11 cellular contexts compared by ENCODE assay signal in genomic region chr3:48247401-48247807, GRCh38. TPM values are rescaled to one million over a fixed set of nuclear protein-coding genes. Genes with fewer than 3 reads are reported as not detected.
A peak's percentile ranks its signal among the peaks of the same experiment; 100 is the strongest.
DNase-seq lines count a peak whose midpoint lies in the region; ATAC-seq and TF ChIP-seq lines count a peak whose summit lies in the region.
"Had no signal": no experiment of that assay in that cellular context is flagged by ENCODE, and none has a peak within 500 bp of the region (broad histone marks: within the 10 kb centered on the region; RNA-seq: fewer than 3 reads in every experiment).

No MANE protein-coding gene starts in this region.

- peak overlapping the region; percentile 85 for H3K27ac Mint-ChIP-seq in activated CD4-positive, alpha-beta T cell treated with anti-CD3 and anti-CD28 coated beads, Interleukin-2, amount 10 ng/mL, durations not matched to agents 24 days and 14 days
- H3K27ac Mint-ChIP-seq in stimulated activated naive B cell treated with anti-CD40 and anti-IgM and Interleukin-4, amounts not matched to agents 10 μg/mL and 1 μg/mL and 100 μg/mL, for 72 hours, result no peak overlapping the region

- peaks cover 2 to 18% of the 10 kb centered on the region in 2 experiments; a peak in 3 of 4 replicates for H3K4me1 ChIP-seq in SK-N-SH (ENCODE audit: control insufficient read depth in 1 of 2, insufficient read depth in 2 of 2, low read depth in 1 of 2, low read length in 1 of 2)

- TF ChIP-seq RAD21 in SK-N-SH (IDR thresholded peaks at IDR 0.05; ENCODE audit: low read length), result no peak

- H3K4me3 ChIP-seq in SK-N-SH (ENCODE audit: low read depth in 2 of 2, low read length in 1 of 2) (no peak overlapping the region), fibroblast of pulmonary artery (replicated peaks; ENCODE audit: low read depth, low read length) (no peak overlapping the region)

- peak overlapping the region in 1 of 2 experiments; percentile 68; a peak in 2 of 4 replicates for H3K27ac ChIP-seq in SK-N-SH (ENCODE audit: low read depth in 2 of 2, low read length in 1 of 2)

- H3K36me3 Mint-ChIP-seq in activated CD4-positive, alpha-beta T cell treated with anti-CD3 and anti-CD28 coated beads, Interleukin-2, amount 10 ng/mL, durations not matched to agents 24 days and 14 days (ENCODE audit: low read depth), result peaks cover 47% of the 10 kb centered on the region
- H3K36me3 Mint-ChIP-seq in stimulated activated naive B cell treated with anti-CD40 and anti-IgM and Interleukin-4, amounts not matched to agents 10 μg/mL and 1 μg/mL and 100 μg/mL, for 72 hours, result peaks cover 11 to 25% of the 10 kb centered on the region in 2 donors

- peaks cover 11% of the 10 kb centered on the region for H3F3A ChIP-seq in SK-N-SH (replicated peaks; ENCODE audit: insufficient read depth)

- ATAC-seq in stimulated activated naive B cell treated with anti-CD40 and anti-IgM and Interleukin-4, amounts not matched to agents 10 μg/mL and 1 μg/mL and 100 μg/mL, for 72 hours (replicated peaks), result peak; percentile 48 to 56
- no peak for ATAC-seq in GM18870 (IDR thresholded peaks at IDR 0.05; ENCODE audit: unreplicated experiment)
- no peak for ATAC-seq in GM21576 (IDR thresholded peaks at IDR 0.05; ENCODE audit: unreplicated experiment)
- ATAC-seq in GM19463 (IDR thresholded peaks at IDR 0.05; ENCODE audit: unreplicated experiment), result no peak

- no peaks in the 10 kb centered on the region for H3K9me3 ChIP-seq in SK-N-SH

- peak overlapping the region; percentile 45 for H3K4me3 Mint-ChIP-seq in activated CD4-positive, alpha-beta T cell treated with anti-CD3 and anti-CD28 coated beads, Interleukin-2, amount 10 ng/mL, durations not matched to agents 24 days and 14 days
- no peak overlapping the region for H3K4me3 Mint-ChIP-seq in stimulated activated naive B cell treated with anti-CD40 and anti-IgM and Interleukin-4, amounts not matched to agents 10 μg/mL and 1 μg/mL and 100 μg/mL, for 72 hours

- peak overlapping the region; percentile 2; the same call in 1 of the 2 replicates for H3K9ac ChIP-seq in SK-N-SH

- H3K4me1 Mint-ChIP-seq in activated CD4-positive, alpha-beta T cell treated with anti-CD3 and anti-CD28 coated beads, Interleukin-2, amount 10 ng/mL, durations not matched to agents 24 days and 14 days, result peaks cover 33% of the 10 kb centered on the region
- peaks cover 0 to 6% of the 10 kb centered on the region in 2 donors for H3K4me1 Mint-ChIP-seq in stimulated activated naive B cell treated with anti-CD40 and anti-IgM and Interleukin-4, amounts not matched to agents 10 μg/mL and 1 μg/mL and 100 μg/mL, for 72 hours

- H3K9me2 ChIP-seq in SK-N-SH, result no peaks in the 10 kb centered on the region

- intact Hi-C loops in activated CD4-positive, alpha-beta T cell treated with anti-CD3 and anti-CD28 coated beads, Interleukin-2, amount 10 ng/mL, durations not matched to agents 24 days and 14 days (cut with micrococcal nuclease), result no loop called here

- no peaks in the 10 kb centered on the region for H4K20me1 ChIP-seq in SK-N-SH (ENCODE audit: insufficient read depth)

- peak; percentile 67 for DNase-seq in activated CD4-positive, alpha-beta T cell treated with anti-CD3 and anti-CD28 coated beads, Interleukin-2, amount 10 ng/mL, durations not matched to agents 24 days and 14 days
- DNase-seq in activated CD4-positive, alpha-beta T cell treated with anti-CD3 and anti-CD28 coated beads, Interleukin-2, amount 50 U/mL, for 1 hour, result no peak
- DNase-seq in SK-N-SH (no peak), fibroblast of pulmonary artery (ENCODE audit: low read depth) (peak; percentile 68)
- DNase-seq in stimulated activated naive B cell treated with anti-CD40 and anti-IgM and Interleukin-4, amounts not matched to agents 10 μg/mL and 1 μg/mL and 100 μg/mL, for 72 hours, result no peak
- DNase-seq: NCI-H446 treated with DMSO at 0.1 percent for 48 hours had no signal

- no peak overlapping the region for H3K4me2 ChIP-seq in SK-N-SH

- WGBS in SK-N-SH (ENCODE audit: low lambda C conversion rate), result 100% methylated on average over 1 of the region's 1 CpG

- no peaks in the 10 kb centered on the region for H3K79me2 ChIP-seq in SK-N-SH (ENCODE audit: insufficient read depth)

- H3K36me3 ChIP-seq in SK-N-SH (replicated peaks in 1 of 2; ENCODE audit: control insufficient read depth in 1 of 2, insufficient read depth in 2 of 2, low read length in 1 of 2), result peaks cover 0 to 10% of the 10 kb centered on the region in 2 experiments

- no peaks in the 10 kb centered on the region for H3K9me3 Mint-ChIP-seq in activated CD4-positive, alpha-beta T cell treated with anti-CD3 and anti-CD28 coated beads, Interleukin-2, amount 10 ng/mL, durations not matched to agents 24 days and 14 days
- H3K9me3 Mint-ChIP-seq in stimulated activated naive B cell treated with anti-CD40 and anti-IgM and Interleukin-4, amounts not matched to agents 10 μg/mL and 1 μg/mL and 100 μg/mL, for 72 hours, result no peaks in the 10 kb centered on the region

- TF ChIP-seq EP300 in SK-N-SH (IDR thresholded peaks at IDR 0.05; ENCODE audit: borderline replicate concordance in 1 of 2, low read depth in 1 of 2, low read length in 1 of 2), result no peak

- H2AFZ ChIP-seq in SK-N-SH (ENCODE audit: low read depth), result peak overlapping the region; percentile 48; the same call in 1 of the 2 replicates

- CTCF ChIA-PET in SK-N-SH (lab: Yijun Ruan, JAX), result interaction anchor here (2.4 to 3.2 kb wide), 3 partner anchors 14 to 189 kb away, joined by 8 to 27 read pairs (median 10); no protein-coding TSS in a partner anchor

- TF ChIP-seq CTCF in SK-N-SH (IDR thresholded peaks at IDR 0.05), result no peak
- no peak for TF ChIP-seq CTCF in fibroblast of pulmonary artery (IDR thresholded peaks at IDR 0.05; ENCODE audit: low read length, missing control alignments)

- POLR2A ChIA-PET in SK-N-SH (lab: Yijun Ruan, JAX), result interaction anchor here (0.5 kb wide), 1 partner anchor 17 kb away, joined by 3 read pairs; no protein-coding TSS in a partner anchor

- H3K27me3 ChIP-seq in SK-N-SH (ENCODE audit: insufficient read depth), result no peaks in the 10 kb centered on the region

- H3K27me3 Mint-ChIP-seq in activated CD4-positive, alpha-beta T cell treated with anti-CD3 and anti-CD28 coated beads, Interleukin-2, amount 10 ng/mL, durations not matched to agents 24 days and 14 days, result no peaks in the 10 kb centered on the region
- no peaks in the 10 kb centered on the region for H3K27me3 Mint-ChIP-seq in stimulated activated naive B cell treated with anti-CD40 and anti-IgM and Interleukin-4, amounts not matched to agents 10 μg/mL and 1 μg/mL and 100 μg/mL, for 72 hours

TF ChIP-seq in SK-N-SH, 30 proteins besides CTCF, POLR2A, EP300 and RAD21:
- no peak for TF ChIP-seq SIN3A (IDR thresholded peaks at IDR 0.05; ENCODE audit: borderline replicate concordance, low read depth, low read length)
- no peak for TF ChIP-seq TCF12 (IDR thresholded peaks at IDR 0.05)
- no peak for TF ChIP-seq NFIC (IDR thresholded peaks at IDR 0.05; ENCODE audit: borderline replicate concordance)
- TF ChIP-seq RXRA (IDR thresholded peaks at IDR 0.05; ENCODE audit: borderline replicate concordance, low read depth), result no peak
- TF ChIP-seq GATA2 (CRISPR knock-in tag; IDR thresholded peaks at IDR 0.05), result no peak
- no peak for TF ChIP-seq ELF1 (IDR thresholded peaks at IDR 0.05)
- TF ChIP-seq PBX3 (IDR thresholded peaks at IDR 0.05), result no peak

RNA-seq across cellular contexts. Expression of gene ZNF589, which starts 6.5 kb away (rescaled TPM):
- total RNA-seq in activated CD4-positive, alpha-beta T cell treated with anti-CD3 and anti-CD28 coated beads, Interleukin-2, amount 10 ng/mL, durations not matched to agents 24 days and 14 days, result 38.1 and 39.9 TPM in 2 replicates
- 4.4 and 8.0 TPM in 2 replicates for polyA plus RNA-seq in SK-N-SH (2012; rRNA removed)
- 3.5 and 3.8 TPM in 2 replicates for polyA plus RNA-seq in SK-N-SH (2012; cell fraction: cytosol; rRNA removed)
- polyA plus RNA-seq in SK-N-SH (2012; cell fraction: nucleus; rRNA removed), result 29.3 and 36.3 TPM in 2 replicates

RNA-seq across cellular contexts. Expression of gene CAMP, which starts 24.1 kb away (rescaled TPM):
- total RNA-seq in activated CD4-positive, alpha-beta T cell treated with anti-CD3 and anti-CD28 coated beads, Interleukin-2, amount 10 ng/mL, durations not matched to agents 24 days and 14 days, result not detected in 2 replicates
- not detected in 2 replicates for polyA plus RNA-seq in SK-N-SH (2012; rRNA removed)
- polyA plus RNA-seq in SK-N-SH (2012; cell fraction: cytosol; rRNA removed), result not detected in 2 replicates
- not detected in 2 replicates for polyA plus RNA-seq in SK-N-SH (2012; cell fraction: nucleus; rRNA removed)
- total RNA-seq: activated CD8-positive, alpha-beta memory T cell treated with anti-CD3 and anti-CD28 coated beads for 36 hours had no signal
- polyA plus RNA-seq: AG04450 had no signal

RNA-seq across cellular contexts. Expression of gene NME6, which starts 53.8 kb away (rescaled TPM):
- total RNA-seq in activated CD4-positive, alpha-beta T cell treated with anti-CD3 and anti-CD28 coated beads, Interleukin-2, amount 10 ng/mL, durations not matched to agents 24 days and 14 days, result 32.8 and 37.8 TPM in 2 replicates
- 16.4 and 21.1 TPM in 2 replicates for polyA plus RNA-seq in SK-N-SH (2012; rRNA removed)
- polyA plus RNA-seq in SK-N-SH (2012; cell fraction: cytosol; rRNA removed), result 12.4 and 18.0 TPM in 2 replicates
- polyA plus RNA-seq in SK-N-SH (2012; cell fraction: nucleus; rRNA removed), result 10.0 and 13.8 TPM in 2 replicates

RNA-seq across cellular contexts. Expression of gene CDC25A, which starts 59.2 kb away (rescaled TPM):
- 57.0 and 60.2 TPM in 2 replicates for total RNA-seq in activated CD4-positive, alpha-beta T cell treated with anti-CD3 and anti-CD28 coated beads, Interleukin-2, amount 10 ng/mL, durations not matched to agents 24 days and 14 days
- polyA plus RNA-seq in SK-N-SH (2012; rRNA removed), result 3.3 and 3.8 TPM in 2 replicates
- polyA plus RNA-seq in SK-N-SH (2012; cell fraction: cytosol; rRNA removed), result 2.9 and 3.6 TPM in 2 replicates
- 3.5 and 3.9 TPM in 2 replicates for polyA plus RNA-seq in SK-N-SH (2012; cell fraction: nucleus; rRNA removed)

Comparison
In these comparisons a context has a peak if more than half of its experiments do, and no peak if none do; other contexts are left out.
1. DNase-seq: peak in activated CD4-positive, alpha-beta T cell treated with anti-CD3 and anti-CD28 coated beads, Interleukin-2, amount 10 ng/mL, durations not matched to agents 24 days and 14 days (single experiment) and fibroblast of pulmonary artery (single experiment); none in activated CD4-positive, alpha-beta T cell treated with anti-CD3 and anti-CD28 coated beads, Interleukin-2, amount 50 U/mL, for 1 hour (single experiment), SK-N-SH (single experiment) and stimulated activated naive B cell treated with anti-CD40 and anti-IgM and Interleukin-4, amounts not matched to agents 10 μg/mL and 1 μg/mL and 100 μg/mL, for 72 hours (single experiment).
2. ATAC-seq: peak in stimulated activated naive B cell treated with anti-CD40 and anti-IgM and Interleukin-4, amounts not matched to agents 10 μg/mL and 1 μg/mL and 100 μg/mL, for 72 hours (2 of 2); none in GM18870 (single experiment), GM21576 (single experiment) and GM19463 (single experiment).